2 cellular contexts compared by ENCODE assay signal in genomic region chr22:43862074-43862881, GRCh38.
TF ChIP-seq lines count a peak whose summit lies in the region.

TSS of gene SULT4A1 (minus strand) at chr22:43862513. CDS start at chr22:43862382, 131 bp downstream.

TF ChIP-seq in SK-N-SH, 30 proteins besides CTCF, POLR2A, EP300 and RAD21 (continued from another document):
- no peak for TF ChIP-seq IRF3 (IDR thresholded peaks at IDR 0.05; ENCODE audit: low read depth, low read length)

TF ChIP-seq in SK-N-SH treated with all-trans-retinoic acid at 6 μM for 48 hours, 23 proteins besides CTCF, POLR2A, EP300 and RAD21 (continued from another document):
- TF ChIP-seq CSRNP3 (CRISPR knock-in tag; IDR thresholded peaks at IDR 0.05) (no peak), ARNTL (CRISPR knock-in tag; IDR thresholded peaks at IDR 0.05; ENCODE audit: borderline replicate concordance, low read depth) (no peak), PATZ1 (CRISPR knock-in tag; IDR thresholded peaks at IDR 0.05; ENCODE audit: borderline replicate concordance) (no peak), ESRRG (CRISPR knock-in tag; IDR thresholded peaks at IDR 0.05) (no peak), ZNF70 (CRISPR knock-in tag; IDR thresholded peaks at IDR 0.05) (no peak), CREB5 (CRISPR knock-in tag; IDR thresholded peaks at IDR 0.05; ENCODE audit: low read depth) (no peak), RARB (CRISPR knock-in tag; IDR thresholded peaks at IDR 0.05) (no peak), OSR1 (CRISPR knock-in tag; IDR thresholded peaks at IDR 0.05) (no peak), BACH2 (CRISPR knock-in tag; IDR thresholded peaks at IDR 0.05; ENCODE audit: borderline replicate concordance) (no peak), GLIS3 (CRISPR knock-in tag; IDR thresholded peaks at IDR 0.05) (no peak)
